In genomic region chr13:39415403-39415802, GRCh38 we compare ENCODE assay signal across 8 cellular contexts.
A peak's percentile ranks its signal among the peaks of the same experiment; 100 is the strongest.
DNase-seq lines count a peak whose midpoint lies in the region; ATAC-seq and TF ChIP-seq lines count a peak whose summit lies in the region.

No MANE protein-coding gene starts in this region.

- ATAC-seq in right cardiac atrium (peak; percentile 58 to 70), thoracic aorta (ENCODE audit: insufficient number of reproducible peaks, low FRiP score, low read depth) (no peak), GM18870 (IDR thresholded peaks at IDR 0.05; ENCODE audit: unreplicated experiment) (no peak), HG03135 (IDR thresholded peaks at IDR 0.05; ENCODE audit: unreplicated experiment) (no peak)

- WGBS in right cardiac atrium, result 17% methylated on average over 3 of the region's 3 CpGs

- H3K4me3 ChIP-seq in AG09309 (ENCODE audit: control insufficient read depth, low read depth, low read length) (no peak overlapping the region), right cardiac atrium (ENCODE audit: low read length) (peak overlapping the region; percentile 32), thoracic aorta (peak overlapping the region; percentile 35)

- no peaks in the 10 kb centered on the region for H3K27me3 ChIP-seq in right cardiac atrium (ENCODE audit: control insufficient read depth, insufficient read depth)
- H3K27me3 ChIP-seq in thoracic aorta (replicated peaks; ENCODE audit: insufficient read depth), result no peaks in the 10 kb centered on the region

- TF ChIP-seq CTCF in AG09309 (IDR thresholded peaks at IDR 0.05; ENCODE audit: control insufficient read depth, insufficient read depth, low read depth, low read length, missing control alignments) (peak; percentile 71), thoracic aorta (IDR thresholded peaks at IDR 0.05) (no peak)

- H3K36me3 ChIP-seq in thoracic aorta, result no peaks in the 10 kb centered on the region

- DNase-seq in AG09309 (ENCODE audit: low read depth), result no peak
- peak; percentile 4 for DNase-seq in HK-2 (ENCODE audit: unreplicated experiment)
- peak; percentile 54 for DNase-seq in amniotic epithelial cell (ENCODE audit: low read depth)
- peak; percentile 49 to 77 (median 73) for DNase-seq in right cardiac atrium
- DNase-seq in thoracic aorta (ENCODE audit: low spot score), result no peak
- no peak for DNase-seq in cortex of kidney (lab: John Stamatoyannopoulos, UW)

- H3K4me1 ChIP-seq in right cardiac atrium (ENCODE audit: control insufficient read depth, insufficient read depth, low read length) (peaks cover 10% of the 10 kb centered on the region), thoracic aorta (ENCODE audit: control insufficient read depth in 1 of 2, low read depth in 2 of 2) (peaks cover 30 to 65% of the 10 kb centered on the region in 2 donors)

- H3K27ac ChIP-seq in right cardiac atrium (ENCODE audit: low read length), result peak overlapping the region; percentile 58
- H3K27ac ChIP-seq in thoracic aorta, result peak overlapping the region in 1 of 2 donors; percentile 45

- intact Hi-C loops in right cardiac atrium (cut with DNase I), result loop anchor here (5.0 to 10.0 kb wide), 4 partner anchors 151 to 271 kb away; partner anchors contain the start of gene LHFPL6 (in 3 of the 4)

- H3K9me3 ChIP-seq in right cardiac atrium (ENCODE audit: control insufficient read depth, low read length) (no peaks in the 10 kb centered on the region), thoracic aorta (no peaks in the 10 kb centered on the region)

Comparison
In these comparisons a context has a peak if more than half of its experiments do, and no peak if none do; other contexts are left out.
1. DNase-seq: peak in HK-2 (single experiment), amniotic epithelial cell (single experiment) and right cardiac atrium (3 of 3); none in AG09309 (single experiment), thoracic aorta (single experiment) and cortex of kidney (single experiment).
2. ATAC-seq: peak in right cardiac atrium (2 of 2); none in thoracic aorta (single experiment), GM18870 (single experiment) and HG03135 (single experiment).